In genomic region chr17:80008383-80008840, GRCh38 we compare ENCODE assay signal across 8 cellular contexts. TPM values are rescaled to one million over a fixed set of nuclear protein-coding genes. Genes with fewer than 3 reads are reported as not detected.
A peak's percentile ranks its signal among the peaks of the same experiment; 100 is the strongest.
DNase-seq lines count a peak whose midpoint lies in the region; ATAC-seq and TF ChIP-seq lines count a peak whose summit lies in the region.

No MANE protein-coding gene starts in this region.

- ATAC-seq in GM19351 (IDR thresholded peaks at IDR 0.05; ENCODE audit: unreplicated experiment): peak; percentile 47
- no peak for ATAC-seq in GM19397 (IDR thresholded peaks at IDR 0.05; ENCODE audit: unreplicated experiment)

- no peaks in the 10 kb centered on the region for H3K9me3 ChIP-seq in breast epithelium

- TF ChIP-seq CTCF in breast epithelium (IDR thresholded peaks at IDR 0.05): peak; percentile 97 to 98 (median 98)

- no peaks in the 10 kb centered on the region for H3K27me3 ChIP-seq in breast epithelium

- H3K27ac ChIP-seq in breast epithelium: peak overlapping the region; percentile 14 to 52

- H3K36me3 ChIP-seq in breast epithelium: no peaks in the 10 kb centered on the region

- no peak for TF ChIP-seq POLR2A in breast epithelium (IDR thresholded peaks at IDR 0.05)

- in situ Hi-C loops in ACHN (cut with HindIII; ENCODE audit: low pct_ligation_motif_present, low pct_unique_long_range_greater_than_20kb, low sequenced_read_pairs): no loop called here

- H3K4me3 ChIP-seq in breast epithelium: no peak overlapping the region

- peaks cover 0 to 11% of the 10 kb centered on the region in 2 donors for H3K4me1 ChIP-seq in breast epithelium

- intact Hi-C loops in breast epithelium (cut with DNase I; ENCODE audit: low total_unique reads): no loop called here

- DNase-seq in ACHN (peak; percentile 73), NCI-H2171 treated with DMSO at 0.1 percent for 48 hours (lab: John Stamatoyannopoulos, UW) (peak; percentile 73), breast epithelium (ENCODE audit: low spot score in 2 of 2) (peak; percentile 74 to 91), kidney glomerular epithelial cell (lab: John Stamatoyannopoulos, UW) (peak; percentile 61)
- peak; percentile 39 to 68 (median 58) for DNase-seq in activated CD4-positive, CD25-positive, alpha-beta regulatory T cell (lab: John Stamatoyannopoulos, UW)
- peak; percentile 84 for DNase-seq in stimulated activated CD4-positive, alpha-beta T cell treated with anti-CD3 and anti-CD28 coated beads, Interleukin-4, amount 100 ng/mL, for 24 hours

RNA-seq across cellular contexts. Expression of gene TBC1D16, which starts 27.3 kb away (rescaled TPM):
- total RNA-seq in breast epithelium: 10 to 100 TPM; 27.1 to 92.2 (median 32.8) TPM

RNA-seq across cellular contexts. Expression of gene CCDC40, which starts 28.0 kb away (rescaled TPM):
- 10 to 100 TPM in 2 of 3 donors, 1 to 10 TPM in 1; 7.4 to 11.8 (median 11.6) TPM for total RNA-seq in breast epithelium
